16 cellular contexts compared by ENCODE assay signal in the genomic region with DNA sequence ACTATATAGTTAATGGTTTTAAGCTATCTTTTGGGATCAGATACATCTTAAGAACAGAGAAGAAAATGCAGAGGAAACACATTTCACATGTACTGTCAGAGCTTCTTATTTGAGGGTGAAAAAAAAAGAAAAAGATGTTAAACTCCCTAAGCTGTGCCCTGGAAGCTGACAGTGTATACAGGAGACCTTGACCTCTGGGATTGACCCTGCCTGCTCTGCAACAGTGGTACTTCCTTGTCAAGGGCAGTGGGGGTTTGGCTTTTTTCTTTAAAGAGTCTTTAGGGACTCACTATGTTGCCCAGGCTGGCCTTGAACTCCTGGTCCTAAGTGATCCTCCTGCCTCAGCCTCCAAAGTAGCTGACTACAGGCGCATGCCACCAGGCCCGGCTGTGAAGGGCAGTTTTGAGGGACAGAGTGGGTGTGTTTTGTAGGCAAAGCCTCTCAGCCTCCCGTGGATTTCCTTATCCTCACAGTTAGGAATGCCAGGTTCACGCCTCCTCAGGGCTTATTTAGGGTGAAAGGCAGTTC.
DNase-seq lines count a peak whose midpoint lies in the region; ATAC-seq and TF ChIP-seq lines count a peak whose summit lies in the region.
"Had no signal": no experiment of that assay in that cellular context is flagged by ENCODE, and none has a peak within 500 bp of the region (broad histone marks: within the 10 kb centered on the region; RNA-seq: fewer than 3 reads in every experiment).

No MANE protein-coding gene starts in this region.

- no peak overlapping the region for H2BK5ac ChIP-seq in mesendoderm (ENCODE audit: low read length)

- no peak overlapping the region for H3K18ac ChIP-seq in mesendoderm (ENCODE audit: low read length)

- H2BK120ac ChIP-seq in mesendoderm (ENCODE audit: low read depth, low read length): no peak overlapping the region

- no peak overlapping the region for H3K9ac ChIP-seq in mesendoderm (ENCODE audit: low read length)
- H3K9ac ChIP-seq: BLaER1 treated with 17β-estradiol and CSF1 and Interleukin-3, amounts not matched to agents 10 nM and 100 nM had no signal

- no peaks in the 10 kb centered on the region for H3K9me3 ChIP-seq in effector memory CD4-positive, alpha-beta T cell (ENCODE audit: control insufficient read depth, low read length)
- H3K9me3 ChIP-seq: BLaER1 treated with 17β-estradiol and CSF1 and Interleukin-3, amounts not matched to agents 10 nM and 100 nM had no signal

- no peak overlapping the region for H3K4me3 ChIP-seq in mesendoderm (ENCODE audit: low read length)
- no peak overlapping the region for H3K4me3 ChIP-seq in effector memory CD4-positive, alpha-beta T cell (ENCODE audit: insufficient read depth, low read depth, low read length, poor library complexity, severe bottlenecking)
- H3K4me3 ChIP-seq: BLaER1 treated with 17β-estradiol and CSF1 and Interleukin-3, amounts not matched to agents 10 nM and 100 nM; GM12878 had no signal

- H3K23ac ChIP-seq in mesendoderm (ENCODE audit: low read length): no peak overlapping the region

- no peak overlapping the region for H4K8ac ChIP-seq in mesendoderm (ENCODE audit: low read depth, low read length)

- H3K56ac ChIP-seq in mesendoderm (ENCODE audit: low read length): no peak overlapping the region

- intact Hi-C loops in natural killer cell (cut with micrococcal nuclease): no loop called here

- H3K4me1 Mint-ChIP-seq in activated T-cell treated with anti-CD3 and anti-CD28 coated beads, Interleukin-2, amount 50 U/mL, for 24 hours (ENCODE audit: low read depth): peaks cover 2% of the 10 kb centered on the region
- peaks cover 10 to 22% of the 10 kb centered on the region in 2 donors for H3K4me1 Mint-ChIP-seq in natural killer cell treated with Interleukin-12 subunit alpha and Interleukin-12 subunit beta and Interleukin-15 and Interleukin-18, amount 100 ng/mL, for 72 hours (ENCODE audit: low read depth in 2 of 2)
- H3K4me1 Mint-ChIP-seq in natural killer cell: peaks cover 12 to 27% of the 10 kb centered on the region in 2 donors
- H3K4me1 Mint-ChIP-seq in stimulated activated naive CD8-positive, alpha-beta T cell treated with anti-CD3 and anti-CD28 coated beads, Interleukin-15, amount 100 ng/mL, for 72 hours: peaks cover 6% of the 10 kb centered on the region
- H3K4me1 Mint-ChIP-seq: B cell, H9 had no signal

- peaks cover 94% of the 10 kb centered on the region for H3K36me3 Mint-ChIP-seq in activated T-cell treated with anti-CD3 and anti-CD28 coated beads, Interleukin-2, amount 50 U/mL, for 24 hours (ENCODE audit: low read depth)
- H3K36me3 Mint-ChIP-seq in natural killer cell treated with Interleukin-12 subunit alpha and Interleukin-12 subunit beta and Interleukin-15 and Interleukin-18, amount 100 ng/mL, for 72 hours: peaks cover 55% of the 10 kb centered on the region
- H3K36me3 Mint-ChIP-seq in natural killer cell: peaks cover 30% of the 10 kb centered on the region

- no peaks in the 10 kb centered on the region for H3K27me3 ChIP-seq in mesendoderm (ENCODE audit: insufficient read depth, low read length, poor library complexity)
- no peaks in the 10 kb centered on the region for H3K27me3 ChIP-seq in effector memory CD4-positive, alpha-beta T cell (replicated peaks; ENCODE audit: control insufficient read depth, insufficient read depth, low read length, poor library complexity, severe bottlenecking)
- H3K27me3 ChIP-seq: BLaER1 treated with 17β-estradiol and CSF1 and Interleukin-3, amounts not matched to agents 10 nM and 100 nM had no signal

- no peak for TF ChIP-seq CTCF in natural killer cell (IDR thresholded peaks at IDR 0.05)

- no peak overlapping the region for H2BK15ac ChIP-seq in mesendoderm (replicated peaks; ENCODE audit: low read depth)

- H3K27ac Mint-ChIP-seq in activated T-cell treated with anti-CD3 and anti-CD28 coated beads, Interleukin-2, amount 50 U/mL, for 24 hours: peak overlapping the region; percentile 31
- H3K27ac Mint-ChIP-seq in natural killer cell treated with Interleukin-12 subunit alpha and Interleukin-12 subunit beta and Interleukin-15 and Interleukin-18, amount 100 ng/mL, for 72 hours: peak overlapping the region; percentile 9 to 16
- peak overlapping the region in 1 of 2 donors; percentile 15 for H3K27ac Mint-ChIP-seq in natural killer cell
- no peak overlapping the region for H3K27ac Mint-ChIP-seq in stimulated activated naive CD8-positive, alpha-beta T cell treated with anti-CD3 and anti-CD28 coated beads, Interleukin-15, amount 100 ng/mL, for 72 hours
- H3K27ac Mint-ChIP-seq: B cell; CD8-positive, alpha-beta T cell; H9 had no signal

- no peak overlapping the region for H2AK5ac ChIP-seq in mesendoderm (ENCODE audit: low read length)

- no peak overlapping the region for H3K4ac ChIP-seq in mesendoderm (ENCODE audit: low read depth, low read length)

- no peak for DNase-seq in activated T-cell treated with anti-CD3 and anti-CD28 coated beads, Interleukin-2, amount 50 U/mL, for 24 hours
- DNase-seq in activated T-cell treated with anti-CD3 and anti-CD28 coated beads for 4 hours: no peak
- DNase-seq in natural killer cell treated with Interleukin-12 subunit alpha and Interleukin-12 subunit beta and Interleukin-15 and Interleukin-18, amount 100 ng/mL, for 72 hours (ENCODE audit: low spot score): no peak
- no peak for DNase-seq in natural killer cell
- peak; percentile 26 for DNase-seq in mesendoderm
- DNase-seq in stimulated activated naive CD8-positive, alpha-beta T cell treated with anti-CD3 and anti-CD28 coated beads, Interleukin-15, amount 100 ng/mL, for 72 hours: no peak
- DNase-seq in effector memory CD4-positive, alpha-beta T cell: no peak
- DNase-seq: Calu3; CD8-positive, alpha-beta T cell; DMS79 treated with DMSO at 0.1 percent for 48 hours; GF-D8; H9 had no signal

- H3K4me2 ChIP-seq in mesendoderm (ENCODE audit: low read length): no peak overlapping the region
- H3K4me2 ChIP-seq: BLaER1 treated with 17β-estradiol and CSF1 and Interleukin-3, amounts not matched to agents 10 nM and 100 nM had no signal

- H3K4me1 ChIP-seq in mesendoderm (ENCODE audit: control insufficient read depth, low read depth, low read length): no peaks in the 10 kb centered on the region
- H3K4me1 ChIP-seq in effector memory CD4-positive, alpha-beta T cell (ENCODE audit: control insufficient read depth, insufficient read depth, low read length, poor library complexity, severe bottlenecking): no peaks in the 10 kb centered on the region

- no peaks in the 10 kb centered on the region for H3K79me2 ChIP-seq in mesendoderm (ENCODE audit: control insufficient read depth, insufficient read depth, low read length)

- no peaks in the 10 kb centered on the region for H3K9me3 Mint-ChIP-seq in activated T-cell treated with anti-CD3 and anti-CD28 coated beads, Interleukin-2, amount 50 U/mL, for 24 hours
- H3K9me3 Mint-ChIP-seq in natural killer cell treated with Interleukin-12 subunit alpha and Interleukin-12 subunit beta and Interleukin-15 and Interleukin-18, amount 100 ng/mL, for 72 hours: no peaks in the 10 kb centered on the region
- no peaks in the 10 kb centered on the region for H3K9me3 Mint-ChIP-seq in natural killer cell
- no peaks in the 10 kb centered on the region for H3K9me3 Mint-ChIP-seq in stimulated activated naive CD8-positive, alpha-beta T cell treated with anti-CD3 and anti-CD28 coated beads, Interleukin-15, amount 100 ng/mL, for 72 hours
- H3K9me3 Mint-ChIP-seq: CD8-positive, alpha-beta T cell; H9 had no signal

- H4K5ac ChIP-seq in mesendoderm (ENCODE audit: low read length): no peak overlapping the region

- no peak overlapping the region for H3K27ac ChIP-seq in mesendoderm (ENCODE audit: low read depth, low read length)
- H3K27ac ChIP-seq in effector memory CD4-positive, alpha-beta T cell (ENCODE audit: insufficient read depth, low read length, poor library complexity, severe bottlenecking): no peak overlapping the region
- H3K27ac ChIP-seq: BLaER1 treated with 17β-estradiol and CSF1 and Interleukin-3, amounts not matched to agents 10 nM and 100 nM had no signal

- no peaks in the 10 kb centered on the region for H3K79me1 ChIP-seq in mesendoderm (ENCODE audit: low read length)

- no peak for ATAC-seq in natural killer cell treated with Interleukin-12 subunit alpha and Interleukin-12 subunit beta and Interleukin-15 and Interleukin-18, amount 100 ng/mL, for 72 hours
- no peak for ATAC-seq in natural killer cell
- ATAC-seq in stimulated activated naive CD8-positive, alpha-beta T cell treated with anti-CD3 and anti-CD28 coated beads, Interleukin-15, amount 100 ng/mL, for 72 hours: no peak
- no peak for ATAC-seq in GM21529 (IDR thresholded peaks at IDR 0.05; ENCODE audit: unreplicated experiment)
- ATAC-seq: CD8-positive, alpha-beta T cell; GM12878 had no signal

- no peak overlapping the region for H3K4me3 Mint-ChIP-seq in activated T-cell treated with anti-CD3 and anti-CD28 coated beads, Interleukin-2, amount 50 U/mL, for 24 hours
- no peak overlapping the region for H3K4me3 Mint-ChIP-seq in natural killer cell treated with Interleukin-12 subunit alpha and Interleukin-12 subunit beta and Interleukin-15 and Interleukin-18, amount 100 ng/mL, for 72 hours
- no peak overlapping the region for H3K4me3 Mint-ChIP-seq in natural killer cell
- no peak overlapping the region for H3K4me3 Mint-ChIP-seq in stimulated activated naive CD8-positive, alpha-beta T cell treated with anti-CD3 and anti-CD28 coated beads, Interleukin-15, amount 100 ng/mL, for 72 hours
- H3K4me3 Mint-ChIP-seq: B cell; CD8-positive, alpha-beta T cell; H9 had no signal

- WGBS in mesendoderm (ENCODE audit: extremely low coverage, insufficient coverage, low lambda C conversion rate): no CpG with 5 or more reads among the region's 4 CpGs

- H3K27me3 Mint-ChIP-seq in activated T-cell treated with anti-CD3 and anti-CD28 coated beads, Interleukin-2, amount 50 U/mL, for 24 hours: no peaks in the 10 kb centered on the region
- H3K27me3 Mint-ChIP-seq in natural killer cell treated with Interleukin-12 subunit alpha and Interleukin-12 subunit beta and Interleukin-15 and Interleukin-18, amount 100 ng/mL, for 72 hours: no peaks in the 10 kb centered on the region
- no peaks in the 10 kb centered on the region for H3K27me3 Mint-ChIP-seq in natural killer cell (ENCODE audit: low read depth in 2 of 2)
- no peaks in the 10 kb centered on the region for H3K27me3 Mint-ChIP-seq in stimulated activated naive CD8-positive, alpha-beta T cell treated with anti-CD3 and anti-CD28 coated beads, Interleukin-15, amount 100 ng/mL, for 72 hours
- H3K27me3 Mint-ChIP-seq: B cell had no signal

- H3K36me3 ChIP-seq in mesendoderm (ENCODE audit: control insufficient read depth, insufficient read depth, low read length): peaks cover 28% of the 10 kb centered on the region
- peaks cover 85% of the 10 kb centered on the region for H3K36me3 ChIP-seq in effector memory CD4-positive, alpha-beta T cell (ENCODE audit: control insufficient read depth, insufficient read depth, low read length)

Comparison
In these comparisons a context has a peak if more than half of its experiments do, and no peak if none do; other contexts are left out.
1. H3K27ac Mint-ChIP-seq: peak in activated T-cell treated with anti-CD3 and anti-CD28 coated beads, Interleukin-2, amount 50 U/mL, for 24 hours (single experiment) and natural killer cell treated with Interleukin-12 subunit alpha and Interleukin-12 subunit beta and Interleukin-15 and Interleukin-18, amount 100 ng/mL, for 72 hours (2 of 2); none in stimulated activated naive CD8-positive, alpha-beta T cell treated with anti-CD3 and anti-CD28 coated beads, Interleukin-15, amount 100 ng/mL, for 72 hours (0 of 2).